ENCODE assay signal across 11 cellular contexts in the genomic region with DNA sequence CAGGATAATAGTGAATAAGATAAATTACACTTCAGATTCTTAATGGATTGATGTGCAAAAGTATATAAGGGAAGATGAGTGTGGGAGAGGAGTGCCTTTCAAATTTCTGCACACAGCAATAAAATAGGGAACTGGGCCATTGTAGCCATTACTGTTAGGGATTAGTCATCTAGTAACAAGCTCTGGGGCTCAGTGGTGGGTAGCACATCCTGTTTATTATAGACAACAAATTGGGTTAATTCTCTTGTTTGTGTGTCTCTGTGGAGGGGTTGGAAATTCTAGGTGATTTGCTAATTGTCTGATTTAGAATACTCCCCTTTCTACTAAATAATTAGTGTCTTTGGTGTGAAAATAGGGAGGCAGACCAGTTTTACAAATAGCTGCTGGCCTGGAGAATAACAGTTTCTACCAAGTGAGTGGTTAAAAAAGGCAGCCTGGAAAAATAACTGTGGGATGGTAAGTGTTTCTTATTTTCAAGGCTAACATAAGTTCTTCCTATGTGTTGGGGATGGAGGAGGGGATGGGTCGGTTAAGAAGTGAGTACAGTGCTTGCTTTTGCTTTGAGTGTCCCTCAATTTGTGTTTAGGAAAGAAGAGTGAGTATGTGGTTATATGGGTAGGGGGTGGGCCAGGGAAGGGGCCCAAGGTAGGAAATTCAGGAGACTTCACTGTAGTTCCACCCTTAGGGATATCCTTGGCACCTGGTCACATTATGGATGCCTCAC. TPM values are rescaled to one million over a fixed set of nuclear protein-coding genes. Genes with fewer than 3 reads are reported as not detected.
DNase-seq lines count a peak whose midpoint lies in the region; ATAC-seq, FAIRE-seq and TF ChIP-seq lines count a peak whose summit lies in the region.
"Had no signal": no experiment of that assay in that cellular context is flagged by ENCODE, and none has a peak within 500 bp of the region (broad histone marks: within the 10 kb centered on the region; RNA-seq: fewer than 3 reads in every experiment).

No MANE protein-coding gene starts in this region.

- H3K27me3 Mint-ChIP-seq in stimulated activated naive CD8-positive, alpha-beta T cell treated with anti-CD3 and anti-CD28 coated beads, Interleukin-15, Interleukin-2, amounts not matched to agents 100 ng/mL and 50 ng/mL, for 24 hours = no peaks in the 10 kb centered on the region

- H3K4me2 ChIP-seq in OCI-LY3 (ENCODE audit: low read length) = peak overlapping the region; percentile 31

- TF ChIP-seq CTCF in OCI-LY3 (IDR thresholded peaks at IDR 0.05; ENCODE audit: low read depth, low read length) = no peak
- TF ChIP-seq CTCF in upper lobe of right lung (IDR thresholded peaks at IDR 0.05) = no peak

- H3K4me1 ChIP-seq in OCI-LY3 (ENCODE audit: low read length) (peaks cover 14% of the 10 kb centered on the region), upper lobe of right lung (no peaks in the 10 kb centered on the region)

- H3K4me1 Mint-ChIP-seq in stimulated activated naive CD8-positive, alpha-beta T cell treated with anti-CD3 and anti-CD28 coated beads, Interleukin-15, Interleukin-2, amounts not matched to agents 100 ng/mL and 50 ng/mL, for 24 hours (ENCODE audit: low read depth) = peaks cover 16% of the 10 kb centered on the region

- H3K27ac ChIP-seq in OCI-LY3 (ENCODE audit: low read length) = peak overlapping the region; percentile 63
- no peak overlapping the region for H3K27ac ChIP-seq in upper lobe of right lung

- H3K9me3 ChIP-seq in OCI-LY3 (ENCODE audit: insufficient read depth, low read length) (no peaks in the 10 kb centered on the region), upper lobe of right lung (no peaks in the 10 kb centered on the region)

- H3K9me3 Mint-ChIP-seq in stimulated activated naive CD8-positive, alpha-beta T cell treated with anti-CD3 and anti-CD28 coated beads, Interleukin-15, Interleukin-2, amounts not matched to agents 100 ng/mL and 50 ng/mL, for 24 hours = no peaks in the 10 kb centered on the region

- no peak overlapping the region for H3K4me3 Mint-ChIP-seq in stimulated activated naive CD8-positive, alpha-beta T cell treated with anti-CD3 and anti-CD28 coated beads, Interleukin-15, Interleukin-2, amounts not matched to agents 100 ng/mL and 50 ng/mL, for 24 hours

- H3K27me3 ChIP-seq in OCI-LY3 (ENCODE audit: low read depth, low read length) (no peaks in the 10 kb centered on the region), upper lobe of right lung (no peaks in the 10 kb centered on the region)

- H3K4me3 ChIP-seq in OCI-LY3 (ENCODE audit: low read length) (peak overlapping the region; percentile 7; the same call in 1 of the 2 replicates), upper lobe of right lung (no peak overlapping the region)

- intact Hi-C loops in upper lobe of right lung (cut with DNase I) = no loop called here

- no peak for ATAC-seq in stimulated activated naive CD8-positive, alpha-beta T cell treated with anti-CD3 and anti-CD28 coated beads, Interleukin-15, Interleukin-2, amounts not matched to agents 100 U/mL and 50 U/mL, for 24 hours
- peak; percentile 94 for ATAC-seq in HG02938 (IDR thresholded peaks at IDR 0.05; ENCODE audit: unreplicated experiment)
- peak; percentile 54 for ATAC-seq in upper lobe of right lung

- DNase-seq in stimulated activated naive CD8-positive, alpha-beta T cell treated with anti-CD3 and anti-CD28 coated beads, Interleukin-15, Interleukin-2, amounts not matched to agents 100 U/mL and 50 U/mL, for 24 hours = no peak
- DNase-seq in upper lobe of right lung = no peak
- no peak for DNase-seq in RCC 7860 (ENCODE audit: low spot score)
- DNase-seq in stimulated activated naive CD4-positive, alpha-beta T cell treated with Interleukin-2 at 50 U/mL for 16 hours (lab: John Stamatoyannopoulos, UW) = no peak
- DNase-seq in amniotic stem cell (lab: John Stamatoyannopoulos, UW) = no peak
- DNase-seq: activated CD4-positive, alpha-beta T cell treated with anti-CD3 and anti-CD28 coated beads, Interleukin-2, amount 50 U/mL, for 1 hour; C1 segment of cervical spinal cord; erythroblast had no signal

- H3K27ac Mint-ChIP-seq in stimulated activated naive CD8-positive, alpha-beta T cell treated with anti-CD3 and anti-CD28 coated beads, Interleukin-15, Interleukin-2, amounts not matched to agents 100 ng/mL and 50 ng/mL, for 24 hours = peak overlapping the region; percentile 21

- H3K36me3 Mint-ChIP-seq in stimulated activated naive CD8-positive, alpha-beta T cell treated with anti-CD3 and anti-CD28 coated beads, Interleukin-15, Interleukin-2, amounts not matched to agents 100 ng/mL and 50 ng/mL, for 24 hours (ENCODE audit: low read depth) = peaks cover 10% of the 10 kb centered on the region

- no peaks in the 10 kb centered on the region for H4K20me1 ChIP-seq in OCI-LY3 (ENCODE audit: insufficient read depth, low read length)

- no peak overlapping the region for H2AFZ ChIP-seq in OCI-LY3 (ENCODE audit: low read depth, low read length)

- no peaks in the 10 kb centered on the region for H3K79me2 ChIP-seq in OCI-LY3 (ENCODE audit: low read length)

- H3K36me3 ChIP-seq in OCI-LY3 (replicated peaks; ENCODE audit: low read depth, low read length) (no peaks in the 10 kb centered on the region), upper lobe of right lung (no peaks in the 10 kb centered on the region)

- H3K9ac ChIP-seq in OCI-LY3 (ENCODE audit: low read length) = peak overlapping the region; percentile 4; the same call in 1 of the 2 replicates

- FAIRE-seq in RCC 7860 (lab: Jason Lieb, UNC) = no peak

RNA-seq across cellular contexts. Expression of a gene that starts 43.3 kb away (rescaled TPM):
- 114 TPM for total RNA-seq in upper lobe of right lung
